In the genomic region with DNA sequence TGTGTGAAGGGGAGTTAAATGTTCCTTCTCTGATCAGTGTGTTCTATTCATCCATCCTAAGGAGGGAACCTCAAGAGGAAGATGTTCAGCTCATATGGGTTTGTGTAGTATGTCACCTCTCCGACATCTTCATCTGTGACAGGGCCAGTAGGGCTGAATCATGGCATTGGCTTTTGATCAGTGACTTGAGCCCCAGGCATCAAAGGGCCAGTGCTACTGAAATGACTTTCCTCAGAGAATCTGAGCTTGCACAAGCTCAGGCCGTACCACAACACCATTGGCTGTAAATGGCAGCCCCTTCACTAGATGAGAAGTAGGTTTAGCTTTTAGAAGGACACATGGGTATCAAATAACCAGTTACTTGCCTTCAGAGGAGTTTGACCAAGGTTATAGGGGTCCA, we compare ENCODE assay signal across 30 cellular contexts.
"Had no signal": no experiment of that assay in that cellular context is flagged by ENCODE, and none has a peak within 500 bp of the region (broad histone marks: within the 10 kb centered on the region; RNA-seq: fewer than 3 reads in every experiment).

No MANE protein-coding gene starts in this region.

- H2AFZ ChIP-seq: PC-9 had no signal

- H3K4me3 ChIP-seq: body of pancreas, breast epithelium, PC-9 had no signal

- ATAC-seq: activated CD8-positive, alpha-beta T cell treated with anti-CD3 and anti-CD28 coated beads, Interleukin-2, amount 10 ng/mL, durations not matched to agents 7 days and 5 days; body of pancreas had no signal

- H3K36me3 ChIP-seq: breast epithelium had no signal

- H3K9me3 Mint-ChIP-seq: activated naive CD4-positive, alpha-beta T cell treated with anti-CD3 and anti-CD28 coated beads, Interleukin-2, amount 50 U/mL, for 24 hours; activated naive CD8-positive, alpha-beta T cell treated with anti-CD3 and anti-CD28 coated beads, Interleukin-2, amount 10 ng/mL, durations not matched to agents 7 days and 5 days; activated T-cell treated with anti-CD3 and anti-CD28 coated beads, Interleukin-2, amount 50 U/mL, for 24 hours; activated T-helper 2 cell treated with anti-CD3 and anti-CD28 coated beads, Interferon-gamma antibody, Interleukin-2, Interleukin-4, amounts not matched to agents 10 μg/mL and 5 μg/mL and 100 μg/mL, durations not matched to agents 14 hours and 24 hours and 36 hours had no signal

- FAIRE-seq: astrocyte, RCC 7860 had no signal

- H3K4me2 ChIP-seq: PC-9 had no signal

- H3K4me1 ChIP-seq: body of pancreas, breast epithelium had no signal

- H3K9me3 ChIP-seq: body of pancreas, breast epithelium had no signal

- H3K4me1 Mint-ChIP-seq: activated CD4-positive, alpha-beta T cell treated with anti-CD3 and anti-CD28 coated beads, Interleukin-2, amount 10 ng/mL, durations not matched to agents 24 days and 14 days; activated naive CD4-positive, alpha-beta T cell treated with anti-CD3 and anti-CD28 coated beads, Interleukin-2, amount 50 U/mL, for 24 hours; activated naive CD8-positive, alpha-beta T cell treated with anti-CD3 and anti-CD28 coated beads, Interleukin-2, amount 10 ng/mL, durations not matched to agents 7 days and 5 days had no signal

- H3K4me3 Mint-ChIP-seq: activated CD4-positive, alpha-beta T cell treated with anti-CD3 and anti-CD28 coated beads, Interleukin-2, amount 10 ng/mL, durations not matched to agents 24 days and 14 days; activated CD8-positive, alpha-beta T cell treated with anti-CD3 and anti-CD28 coated beads, Interleukin-2, amount 10 ng/mL, durations not matched to agents 7 days and 5 days; activated naive CD4-positive, alpha-beta T cell treated with anti-CD3 and anti-CD28 coated beads, Interleukin-2, amount 50 U/mL, for 24 hours; activated naive CD8-positive, alpha-beta T cell treated with anti-CD3 and anti-CD28 coated beads, Interleukin-2, amount 10 ng/mL, durations not matched to agents 7 days and 5 days; activated T-cell treated with anti-CD3 and anti-CD28 coated beads, Interleukin-2, amount 50 U/mL, for 24 hours had no signal

- H3K36me3 Mint-ChIP-seq: activated naive CD4-positive, alpha-beta T cell treated with anti-CD3 and anti-CD28 coated beads, Interleukin-2, amount 50 U/mL, for 24 hours; activated naive CD8-positive, alpha-beta T cell treated with anti-CD3 and anti-CD28 coated beads, Interleukin-2, amount 10 ng/mL, durations not matched to agents 7 days and 5 days had no signal

- H3K27ac Mint-ChIP-seq: activated CD4-positive, alpha-beta T cell treated with anti-CD3 and anti-CD28 coated beads, Interleukin-2, amount 10 ng/mL, durations not matched to agents 24 days and 14 days; activated CD8-positive, alpha-beta T cell treated with anti-CD3 and anti-CD28 coated beads, Interleukin-2, amount 10 ng/mL, durations not matched to agents 7 days and 5 days; activated naive CD4-positive, alpha-beta T cell treated with anti-CD3 and anti-CD28 coated beads, Interleukin-2, amount 50 U/mL, for 24 hours; activated naive CD8-positive, alpha-beta T cell treated with anti-CD3 and anti-CD28 coated beads, Interleukin-2, amount 10 ng/mL, durations not matched to agents 7 days and 5 days; activated T-cell treated with anti-CD3 and anti-CD28 coated beads, Interleukin-2, amount 50 U/mL, for 24 hours; activated T-helper 2 cell treated with anti-CD3 and anti-CD28 coated beads, Interferon-gamma antibody, Interleukin-2, Interleukin-4, amounts not matched to agents 10 μg/mL and 5 μg/mL and 100 μg/mL, durations not matched to agents 14 hours and 24 hours and 36 hours had no signal

- H3K27me3 ChIP-seq: body of pancreas, breast epithelium had no signal

- H3K27ac ChIP-seq: body of pancreas, PC-9 had no signal

- DNase-seq: activated CD4-positive, alpha-beta T cell treated with anti-CD3 and anti-CD28 coated beads, Interleukin-2, amount 10 ng/mL, durations not matched to agents 24 days and 14 days; activated CD4-positive, alpha-beta T cell treated with anti-CD3 and anti-CD28 coated beads, Interleukin-2, amount 50 U/mL, for 4 hours; activated CD8-positive, alpha-beta T cell treated with anti-CD3 and anti-CD28 coated beads, Interleukin-2, amount 10 ng/mL, durations not matched to agents 7 days and 5 days; activated gamma-delta T cell; activated naive CD4-positive, alpha-beta T cell treated with Interleukin-2 at 50 U/mL for 16 hours; activated naive CD8-positive, alpha-beta T cell treated with anti-CD3 and anti-CD28 coated beads, Interleukin-2, amount 10 ng/mL, durations not matched to agents 7 days and 5 days; activated T-cell treated with anti-CD3 and anti-CD28 coated beads, Interleukin-2, amount 50 U/mL, for 24 hours; amygdala; body of pancreas; NCI-H1092 treated with DMSO at 0.1 percent for 48 hours; NCI-H146; NCI-H187; NCI-H2029 treated with DMSO at 0.1 percent for 48 hours; NCI-H2107; NCI-H2171; NCI-H510A; NCI-H526; NCI-H748 treated with DMSO at 0.1 percent for 48 hours; NK-92 treated with Interleukin-12 subunit alpha and Interleukin-12 subunit beta, amount 100 ng/mL, for 24 hours; PC-9; Right ventricle myocardium superior; SW 1271; T-helper 1 cell; T-helper 2 cell; T-helper 9 cell had no signal
